ENCODE assay signal across 13 cellular contexts in genomic region chr14:70803321-70804110, GRCh38.
DNase-seq lines count a peak whose midpoint lies in the region; ATAC-seq and TF ChIP-seq lines count a peak whose summit lies in the region.
"Had no signal": no experiment of that assay in that cellular context is flagged by ENCODE, and none has a peak within 500 bp of the region (broad histone marks: within the 10 kb centered on the region; RNA-seq: fewer than 3 reads in every experiment).

No MANE protein-coding gene starts in this region.

- no peaks in the 10 kb centered on the region for H3K9me3 Mint-ChIP-seq in stimulated activated memory B cell treated with anti-CD40 and anti-IgM and Interleukin-4, amounts not matched to agents 10 μg/mL and 1 μg/mL and 100 μg/mL, for 72 hours
- H3K9me3 Mint-ChIP-seq: central memory CD8-positive, alpha-beta T cell had no signal

- H3K4me3 Mint-ChIP-seq in stimulated activated memory B cell treated with anti-CD40 and anti-IgM and Interleukin-4, amounts not matched to agents 10 μg/mL and 1 μg/mL and 100 μg/mL, for 72 hours: peak overlapping the region; percentile 38
- H3K4me3 Mint-ChIP-seq: central memory CD8-positive, alpha-beta T cell had no signal

- no peak for TF ChIP-seq CTCF in tibial artery (IDR thresholded peaks at IDR 0.05)

- peaks cover 53% of the 10 kb centered on the region for H3K4me1 Mint-ChIP-seq in stimulated activated memory B cell treated with anti-CD40 and anti-IgM and Interleukin-4, amounts not matched to agents 10 μg/mL and 1 μg/mL and 100 μg/mL, for 72 hours

- H3K27ac ChIP-seq in tibial artery: no peak overlapping the region
- H3K27ac ChIP-seq: Peyer's patch, right atrium auricular region had no signal

- H3K36me3 ChIP-seq in tibial artery: no peaks in the 10 kb centered on the region
- H3K36me3 ChIP-seq: Peyer's patch, right atrium auricular region had no signal

- H3K36me3 Mint-ChIP-seq in stimulated activated memory B cell treated with anti-CD40 and anti-IgM and Interleukin-4, amounts not matched to agents 10 μg/mL and 1 μg/mL and 100 μg/mL, for 72 hours: peaks cover 17% of the 10 kb centered on the region

- peak overlapping the region; percentile 84 for H3K27ac Mint-ChIP-seq in stimulated activated memory B cell treated with anti-CD40 and anti-IgM and Interleukin-4, amounts not matched to agents 10 μg/mL and 1 μg/mL and 100 μg/mL, for 72 hours

- intact Hi-C loops in tibial artery (cut with DNase I; ENCODE audit: low total_unique reads): no loop called here

- H3K4me1 ChIP-seq in tibial artery: peaks cover 0 to 8% (median 6%) of the 10 kb centered on the region in 4 donors
- H3K4me1 ChIP-seq: Peyer's patch had no signal

- no peak overlapping the region for H3K4me3 ChIP-seq in tibial artery
- H3K4me3 ChIP-seq: Peyer's patch, right atrium auricular region had no signal

- H3K9me3 ChIP-seq in tibial artery: no peaks in the 10 kb centered on the region
- H3K9me3 ChIP-seq: Peyer's patch, right atrium auricular region had no signal

- ATAC-seq in GM18909 (IDR thresholded peaks at IDR 0.05; ENCODE audit: poor library complexity, unreplicated experiment): peak; percentile 78
- ATAC-seq in HG02642 (IDR thresholded peaks at IDR 0.05; ENCODE audit: poor library complexity, unreplicated experiment): peak; percentile 76
- ATAC-seq in HG03521 (IDR thresholded peaks at IDR 0.05; ENCODE audit: unreplicated experiment): peak; percentile 71
- ATAC-seq in stimulated activated memory B cell treated with anti-CD40 and anti-IgM and Interleukin-4, amounts not matched to agents 10 μg/mL and 1 μg/mL and 100 μg/mL, for 72 hours: peak; percentile 95

- DNase-seq in NCI-H446 (lab: John Stamatoyannopoulos, UW) (no peak), islet precursor cell (no peak), tibial artery (no peak)
- DNase-seq: activated CD4-positive, CD25-positive, alpha-beta regulatory T cell; DND-41; mammary epithelial cell; Peyer's patch had no signal

- H3K27me3 Mint-ChIP-seq in stimulated activated memory B cell treated with anti-CD40 and anti-IgM and Interleukin-4, amounts not matched to agents 10 μg/mL and 1 μg/mL and 100 μg/mL, for 72 hours: no peaks in the 10 kb centered on the region
- H3K27me3 Mint-ChIP-seq: central memory CD8-positive, alpha-beta T cell had no signal

- H3K27me3 ChIP-seq in tibial artery: peaks cover 0 to 57% of the 10 kb centered on the region in 2 donors
- H3K27me3 ChIP-seq: Peyer's patch had no signal
